Comparison of ENCODE assay signal across 1 cellular context in the genomic region with DNA sequence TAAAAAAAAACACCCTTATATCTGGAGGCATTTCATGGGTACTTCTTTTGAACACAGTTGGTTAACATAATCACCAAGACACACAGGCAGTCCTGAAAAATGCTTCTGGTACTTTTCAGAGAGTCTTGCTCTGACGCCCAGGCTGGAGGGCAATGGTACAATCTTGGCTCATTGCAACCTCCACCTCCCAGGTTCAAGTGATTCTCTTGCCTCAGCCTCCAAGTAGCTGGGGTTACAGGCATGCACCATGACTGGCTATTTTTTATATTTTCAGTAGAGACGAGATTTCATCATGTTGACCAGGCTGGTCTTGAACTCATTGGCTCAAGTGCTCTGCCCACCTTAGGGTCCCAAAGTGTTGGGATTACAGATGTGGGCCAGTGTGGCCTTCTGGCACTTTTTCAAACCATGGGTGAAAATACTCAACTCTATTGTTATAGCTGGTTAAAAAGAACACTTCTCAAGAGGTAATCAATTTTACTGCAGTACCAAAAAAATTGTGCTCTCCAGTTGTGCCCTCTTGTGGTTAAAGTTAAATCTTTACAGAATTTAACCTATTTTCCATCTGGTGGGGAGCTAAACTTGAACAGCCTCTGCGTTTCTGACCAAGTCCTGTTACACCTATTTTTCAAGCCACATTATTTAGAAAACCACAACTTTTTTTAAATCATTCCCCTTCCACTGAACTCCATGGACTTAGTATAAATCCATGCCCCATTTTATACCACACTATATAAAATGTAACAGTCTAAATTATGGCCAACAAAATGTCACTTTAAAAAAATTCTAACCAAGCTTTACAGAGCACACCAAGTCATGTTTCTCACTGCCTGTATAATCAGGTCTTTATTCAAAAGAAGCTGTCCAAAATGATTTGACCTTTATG.
TF ChIP-seq lines count a peak whose summit lies in the region.

No MANE protein-coding gene starts in this region.

TF ChIP-seq in GM12878, 131 proteins besides CTCF, POLR2A, EP300 and RAD21:
- 0 out of 2 replicates have a peak, but pooled peaks have one; percentile 7 for TF ChIP-seq GABPA (IDR thresholded peaks at IDR 0.05; ENCODE audit: low read depth)
- TF ChIP-seq HCFC1 (IDR thresholded peaks at IDR 0.05; ENCODE audit: low read length): no peak
- peak; percentile 17; the same call in 1 of the 2 replicates for TF ChIP-seq BMI1 (IDR thresholded peaks at IDR 0.05; ENCODE audit: borderline replicate concordance)
- no peak for TF ChIP-seq RELB (IDR thresholded peaks at IDR 0.05; ENCODE audit: low read depth)
- TF ChIP-seq TCF3 (IDR thresholded peaks at IDR 0.05; ENCODE audit: borderline replicate concordance, insufficient read depth, low read depth, low read length): no peak
- no peak for TF ChIP-seq SUPT20H (IDR thresholded peaks at IDR 0.05; ENCODE audit: borderline replicate concordance, control insufficient read depth, low read depth, low read length)
- peak; percentile 9; the same call in 1 of the 2 replicates for TF ChIP-seq SMC3 (IDR thresholded peaks at IDR 0.05; ENCODE audit: borderline replicate concordance, low read length)
- TF ChIP-seq POLR2AphosphoS5 (IDR thresholded peaks at IDR 0.05; ENCODE audit: low read length): peak; percentile 55
- no peak for TF ChIP-seq CEBPZ (IDR thresholded peaks at IDR 0.05; ENCODE audit: low read depth, low read length)
- 0 out of 2 replicates have a peak, but pooled peaks have one; percentile 69 for TF ChIP-seq BACH1 (IDR thresholded peaks at IDR 0.05; ENCODE audit: borderline replicate concordance)
- TF ChIP-seq, protein P1, sequence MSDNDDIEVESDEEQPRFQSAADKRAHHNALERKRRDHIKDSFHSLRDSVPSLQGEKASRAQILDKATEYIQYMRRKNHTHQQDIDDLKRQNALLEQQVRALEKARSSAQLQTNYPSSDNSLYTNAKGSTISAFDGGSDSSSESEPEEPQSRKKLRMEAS (IDR thresholded peaks at IDR 0.05; ENCODE audit: low read depth, low read length): no peak
- no peak for TF ChIP-seq SP1 (IDR thresholded peaks at IDR 0.05; ENCODE audit: low read depth, low read length)
- peak; percentile 6; the same call in 1 of the 2 replicates for TF ChIP-seq PML (IDR thresholded peaks at IDR 0.05; ENCODE audit: low read length)
- TF ChIP-seq NFXL1 (IDR thresholded peaks at IDR 0.05; ENCODE audit: borderline replicate concordance): no peak
- TF ChIP-seq, protein P2, sequence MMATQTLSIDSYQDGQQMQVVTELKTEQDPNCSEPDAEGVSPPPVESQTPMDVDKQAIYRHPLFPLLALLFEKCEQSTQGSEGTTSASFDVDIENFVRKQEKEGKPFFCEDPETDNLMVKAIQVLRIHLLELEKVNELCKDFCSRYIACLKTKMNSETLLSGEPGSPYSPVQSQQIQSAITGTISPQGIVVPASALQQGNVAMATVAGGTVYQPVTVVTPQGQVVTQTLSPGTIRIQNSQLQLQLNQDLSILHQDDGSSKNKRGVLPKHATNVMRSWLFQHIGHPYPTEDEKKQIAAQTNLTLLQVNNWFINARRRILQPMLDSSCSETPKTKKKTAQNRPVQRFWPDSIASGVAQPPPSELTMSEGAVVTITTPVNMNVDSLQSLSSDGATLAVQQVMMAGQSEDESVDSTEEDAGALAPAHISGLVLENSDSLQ (IDR thresholded peaks at IDR 0.05): no peak
